Comparison of ENCODE assay signal across 22 cellular contexts in the genomic region with DNA sequence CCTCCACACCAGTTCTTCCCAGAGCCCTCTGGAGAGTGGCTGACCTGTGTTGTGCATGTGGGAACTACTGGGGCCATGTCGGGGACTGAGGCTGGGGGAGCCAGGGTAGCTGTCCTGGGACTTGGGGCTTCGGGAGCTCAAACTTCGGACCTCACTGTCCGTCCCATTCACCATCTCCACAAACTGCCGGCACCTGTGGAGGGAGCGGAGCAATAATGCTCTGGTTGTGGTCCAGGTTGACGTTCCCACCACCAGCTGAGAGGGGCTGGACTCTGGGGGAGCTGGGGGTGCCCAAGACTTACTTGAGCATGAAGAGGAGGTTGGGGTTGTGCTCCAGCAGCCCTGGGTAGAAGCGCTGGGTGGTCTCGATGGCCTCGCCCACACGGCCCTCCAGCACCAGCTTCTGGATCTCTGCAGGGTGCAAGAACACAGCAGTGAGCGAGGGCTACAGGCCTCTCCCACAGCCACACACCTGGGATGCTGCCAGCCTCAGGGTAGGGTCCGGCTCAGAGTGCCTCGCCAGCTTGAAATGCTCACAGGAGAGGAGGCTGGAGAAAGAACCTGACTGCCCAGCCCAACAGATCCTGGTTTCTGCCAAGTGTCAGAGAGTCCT. TPM values are rescaled to one million over a fixed set of nuclear protein-coding genes. Genes with fewer than 3 reads are reported as not detected.
DNase-seq lines count a peak whose midpoint lies in the region; ATAC-seq, FAIRE-seq and TF ChIP-seq lines count a peak whose summit lies in the region.
"Had no signal": no experiment of that assay in that cellular context is flagged by ENCODE, and none has a peak within 500 bp of the region (broad histone marks: within the 10 kb centered on the region; RNA-seq: fewer than 3 reads in every experiment).

No MANE protein-coding gene starts in this region.

- H3K4me1 ChIP-seq in HepG2 (ENCODE audit: insufficient read depth, low read length) (peaks cover 17% of the 10 kb centered on the region), spleen (no peaks in the 10 kb centered on the region)
- H3K4me1 ChIP-seq: A549, Caco-2 had no signal

- TF ChIP-seq EP300 in HepG2 (IDR thresholded peaks at IDR 0.05; ENCODE audit: low read depth in 2 of 2, low read length in 2 of 2) (no peak), HepG2 (CRISPR knock-in tag; IDR thresholded peaks at IDR 0.05; ENCODE audit: borderline replicate concordance) (no peak)

- H3K9me3 ChIP-seq in HepG2 (ENCODE audit: low read length) (no peaks in the 10 kb centered on the region), spleen (no peaks in the 10 kb centered on the region)
- H3K9me3 ChIP-seq: A549, Caco-2 had no signal

- POLR2A ChIA-PET in HepG2 (lab: Yijun Ruan, JAX): interaction anchor here (1.1 kb wide), 1 partner anchor 10 kb away, joined by 4 read pairs; no protein-coding TSS in a partner anchor

- no peak overlapping the region for H3K4me2 ChIP-seq in HepG2 (ENCODE audit: low read depth, low read length)
- H3K4me2 ChIP-seq: A549, GM23338 had no signal

- no peaks in the 10 kb centered on the region for H3K9me3 Mint-ChIP-seq in activated T-cell treated with anti-CD3 and anti-CD28 coated beads, Interleukin-2, amount 50 U/mL, for 24 hours
- H3K9me3 Mint-ChIP-seq: CD4-positive, alpha-beta T cell; GM23338 had no signal

- no peaks in the 10 kb centered on the region for H3K27me3 Mint-ChIP-seq in activated T-cell treated with anti-CD3 and anti-CD28 coated beads, Interleukin-2, amount 50 U/mL, for 24 hours
- H3K27me3 Mint-ChIP-seq: CD4-positive, alpha-beta T cell had no signal

- no peak overlapping the region for H3K9ac ChIP-seq in HepG2 (ENCODE audit: insufficient read depth, low read depth, low read length)

- TF ChIP-seq CTCF in HepG2 (CRISPR knock-in tag; IDR thresholded peaks at IDR 0.05): no peak
- no peak for TF ChIP-seq CTCF in spleen (IDR thresholded peaks at IDR 0.05 in 8 of 11, conservative IDR thresholded peaks at IDR 0.05 in 3 of 11)

- H4K20me1 ChIP-seq in HepG2 (ENCODE audit: insufficient read depth, low read length): no peaks in the 10 kb centered on the region

- no peak for TF ChIP-seq RAD21 in HepG2 (CRISPR knock-in tag; IDR thresholded peaks at IDR 0.05)

- no peak for ATAC-seq in HepG2
- ATAC-seq in HG02973 (IDR thresholded peaks at IDR 0.05; ENCODE audit: unreplicated experiment): no peak
- ATAC-seq: A549, GM23338 had no signal

- H3K4me3 Mint-ChIP-seq in activated T-cell treated with anti-CD3 and anti-CD28 coated beads, Interleukin-2, amount 50 U/mL, for 24 hours: no peak overlapping the region
- H3K4me3 Mint-ChIP-seq: CD4-positive, alpha-beta T cell; GM23338 had no signal

- H3K27ac ChIP-seq in HepG2 (ENCODE audit: extremely low read length, insufficient read depth, low read length) (no peak overlapping the region), spleen (no peak overlapping the region)
- H3K27ac ChIP-seq: 22Rv1, A549, C4-2B, HL-60 had no signal

- no peak for DNase-seq in activated T-cell treated with anti-CD3 and anti-CD28 coated beads, Interleukin-2, amount 50 U/mL, for 24 hours
- DNase-seq in activated T-cell treated with anti-CD3 and anti-CD28 coated beads for 4 hours: no peak
- no peak for DNase-seq in HepG2 (ENCODE audit: low spot score)
- DNase-seq in spleen: peak; percentile 36
- DNase-seq in NCI-H82 (lab: John Stamatoyannopoulos, UW): no peak
- DNase-seq in NCI-H345 (lab: John Stamatoyannopoulos, UW): no peak
- DNase-seq: AML-193; Caco-2; CD4-positive, alpha-beta T cell; DMS79; GDM1; HCEC 1CT; IMR-90 had no signal

- peak overlapping the region; percentile 6 for H3K27ac Mint-ChIP-seq in activated T-cell treated with anti-CD3 and anti-CD28 coated beads, Interleukin-2, amount 50 U/mL, for 24 hours
- H3K27ac Mint-ChIP-seq: CD4-positive, alpha-beta T cell; GM23338 had no signal

- H3K79me2 ChIP-seq in HepG2 (ENCODE audit: insufficient read depth, low read length): no peaks in the 10 kb centered on the region

- H3K36me3 Mint-ChIP-seq in activated T-cell treated with anti-CD3 and anti-CD28 coated beads, Interleukin-2, amount 50 U/mL, for 24 hours (ENCODE audit: low read depth): peaks cover 71% of the 10 kb centered on the region

- H2AFZ ChIP-seq in HepG2 (ENCODE audit: low read length): no peak overlapping the region
- H2AFZ ChIP-seq: GM23338 had no signal

- in situ Hi-C loops in HepG2 (cut with HindIII; ENCODE audit: extremely low pct_ligation_motif_present, low pct_unique_long_range_greater_than_20kb): no loop called here

- no peak for FAIRE-seq in HepG2 (lab: Jason Lieb, UNC)
- FAIRE-seq: A549, D721Med, GM12892, H54 had no signal

- H3K27me3 ChIP-seq in HepG2 (ENCODE audit: control insufficient read depth in 1 of 2, insufficient read depth in 2 of 2, low read length in 2 of 2) (no peaks in the 10 kb centered on the region), spleen (replicated peaks in 1 of 7) (no peaks in the 10 kb centered on the region)

- H3K36me3 ChIP-seq in HepG2 (replicated peaks in 1 of 2; ENCODE audit: control insufficient read depth in 1 of 2, insufficient read depth in 2 of 2, low read length in 2 of 2): peaks cover 35 to 73% of the 10 kb centered on the region in 2 experiments
- peaks cover 0 to 100% (median 76%) of the 10 kb centered on the region in 6 donors for H3K36me3 ChIP-seq in spleen

- intact Hi-C loops in HepG2 (cut with micrococcal nuclease; ENCODE audit: unreplicated experiment) (no loop called here), spleen (cut with DNase I; ENCODE audit: low total_unique reads) (no loop called here)

- WGBS in HepG2 (ENCODE audit: low lambda C conversion rate): 97% methylated on average over 11 of the region's 14 CpGs
- 96 to 100% (median 99%) methylated on average over 9 to 14 of the region's 14 CpGs for WGBS in spleen, 5 donors

- CTCF ChIA-PET in HepG2 (lab: Yijun Ruan, JAX; ENCODE audit: low intra/inter-chr PET ratio, low total read pairs): no interaction called here

- H3K4me1 Mint-ChIP-seq in activated T-cell treated with anti-CD3 and anti-CD28 coated beads, Interleukin-2, amount 50 U/mL, for 24 hours (ENCODE audit: low read depth): no peaks in the 10 kb centered on the region
- H3K4me1 Mint-ChIP-seq: GM23338 had no signal

- no TSS peak for BruUV-seq in HepG2 (replicated peaks; lab: Mats Ljungman, UMichigan)

- TF ChIP-seq POLR2A in HepG2 (IDR thresholded peaks at IDR 0.05; ENCODE audit: insufficient read depth in 1 of 2, low read depth in 2 of 2, low read length in 2 of 2) (no peak), spleen (IDR thresholded peaks at IDR 0.05) (no peak)

- H3K4me3 ChIP-seq in HepG2 (replicated peaks in 1 of 3; ENCODE audit: insufficient read depth in 1 of 3, low read depth in 2 of 3, low read length in 3 of 3) (no peak overlapping the region), spleen (no peak overlapping the region)
- H3K4me3 ChIP-seq: A549, GM23338 had no signal

TF ChIP-seq in HepG2, 621 proteins besides CTCF, POLR2A, EP300 and RAD21:
- peak; percentile 44 for TF ChIP-seq AGO2 (optimal IDR thresholded peaks at IDR 0.05; ENCODE audit: low read depth, low read length)
- 0 out of 2 replicates have a peak, but pooled peaks have one; percentile 59 for TF ChIP-seq EED (CRISPR knock-in tag; IDR thresholded peaks at IDR 0.05)
- TF ChIP-seq, protein P1, sequence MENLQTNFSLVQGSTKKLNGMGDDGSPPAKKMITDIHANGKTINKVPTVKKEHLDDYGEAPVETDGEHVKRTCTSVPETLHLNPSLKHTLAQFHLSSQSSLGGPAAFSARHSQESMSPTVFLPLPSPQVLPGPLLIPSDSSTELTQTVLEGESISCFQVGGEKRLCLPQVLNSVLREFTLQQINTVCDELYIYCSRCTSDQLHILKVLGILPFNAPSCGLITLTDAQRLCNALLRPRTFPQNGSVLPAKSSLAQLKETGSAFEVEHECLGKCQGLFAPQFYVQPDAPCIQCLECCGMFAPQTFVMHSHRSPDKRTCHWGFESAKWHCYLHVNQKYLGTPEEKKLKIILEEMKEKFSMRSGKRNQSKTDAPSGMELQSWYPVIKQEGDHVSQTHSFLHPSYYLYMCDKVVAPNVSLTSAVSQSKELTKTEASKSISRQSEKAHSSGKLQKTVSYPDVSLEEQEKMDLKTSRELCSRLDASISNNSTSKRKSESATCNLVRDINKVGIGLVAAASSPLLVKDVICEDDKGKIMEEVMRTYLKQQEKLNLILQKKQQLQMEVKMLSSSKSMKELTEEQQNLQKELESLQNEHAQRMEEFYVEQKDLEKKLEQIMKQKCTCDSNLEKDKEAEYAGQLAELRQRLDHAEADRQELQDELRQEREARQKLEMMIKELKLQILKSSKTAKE (CRISPR knock-in tag; IDR thresholded peaks at IDR 0.05; ENCODE audit: borderline replicate concordance): no peak
- TF ChIP-seq KDM1A (CRISPR knock-in tag; IDR thresholded peaks at IDR 0.05): no peak
- TF ChIP-seq ZNF124 (CRISPR knock-in tag; IDR thresholded peaks at IDR 0.05): no peak

RNA-seq across cellular contexts. Expression of a gene that starts 10.6 kb away (rescaled TPM):
- total RNA-seq in HepG2 (2016; rRNA removed; fragmentation: Illumina TruSeq; extraction: Trizol): 17.2 and 17.6 TPM in 2 replicates
- 5.6 and 6.5 TPM in 2 replicates for total RNA-seq in HepG2 (2016; cell fraction: cytosol; rRNA removed; fragmentation: Illumina TruSeq; extraction: Trizol; ENCODE audit: low read depth)
- total RNA-seq in HepG2 (2016; cell fraction: insoluble cytoplasmic fraction; rRNA removed; fragmentation: Illumina TruSeq; extraction: Trizol): 15.5 and 19.1 TPM in 2 replicates
- 13.6 and 15.8 TPM in 2 replicates for total RNA-seq in HepG2 (2016; cell fraction: membrane; rRNA removed; fragmentation: Illumina TruSeq; extraction: Trizol)
- 9.0 and 12.8 TPM in 2 replicates for total RNA-seq in HepG2 (2016; cell fraction: nucleus; rRNA removed; fragmentation: Illumina TruSeq; extraction: Trizol)
- polyA plus RNA-seq in HepG2 (2011; rRNA removed): 11.1 and 12.8 TPM in 2 replicates
- polyA plus RNA-seq in HepG2 (2011; cell fraction: cytosol; rRNA removed): 11.1 and 12.3 TPM in 2 replicates
- polyA plus RNA-seq in HepG2 (2011; cell fraction: nucleus; rRNA removed): 8.1 and 9.3 TPM in 2 replicates
- 7.0 and 7.9 TPM in 2 replicates for polyA plus RNA-seq in HepG2 (2012)
- 2.9 and 5.2 TPM in 2 replicates for polyA plus RNA-seq in HepG2 (2016; cell fraction: cytosol; fragmentation: Illumina TruSeq; extraction: Trizol; ENCODE audit: low read depth)
- polyA plus RNA-seq in HepG2 (2016; cell fraction: insoluble cytoplasmic fraction; fragmentation: Illumina TruSeq; extraction: Trizol; ENCODE audit: low read depth): 12.7 and 14.1 TPM in 2 replicates
- 8.7 and 9.6 TPM in 2 replicates for polyA plus RNA-seq in HepG2 (2016; cell fraction: membrane; fragmentation: Illumina TruSeq; extraction: Trizol; ENCODE audit: low read depth)
- polyA plus RNA-seq in HepG2 (2016; cell fraction: nucleus; fragmentation: Illumina TruSeq; extraction: Trizol; ENCODE audit: insufficient read depth, low read depth): 18.9 and 20.0 TPM in 2 replicates
- 26.4 and 27.3 TPM in 2 replicates for polyA minus RNA-seq in HepG2 (2011; rRNA and poly(A)+ RNA removed; ENCODE audit: low replicate concordance)
- 6.1 and 9.6 TPM in 2 replicates for polyA minus RNA-seq in HepG2 (2011; cell fraction: cytosol; rRNA and poly(A)+ RNA removed)
- polyA minus RNA-seq in HepG2 (2011; cell fraction: nucleus; rRNA and poly(A)+ RNA removed): 8.1 and 8.8 TPM in 2 replicates
- 10 to 100 TPM; 34.6 to 45.6 (median 41.1) TPM for total RNA-seq in spleen
- polyA plus RNA-seq in spleen: 10 to 100 TPM; 10.4 to 21.4 (median 11.6) TPM
